ENCODE assay signal across 5 cellular contexts in genomic region chr19:55578761-55579747, GRCh38. TPM values are rescaled to one million over a fixed set of nuclear protein-coding genes. Genes with fewer than 3 reads are reported as not detected.
DNase-seq lines count a peak whose midpoint lies in the region; FAIRE-seq and TF ChIP-seq lines count a peak whose summit lies in the region.

No MANE protein-coding gene starts in this region.

- H3K56ac ChIP-seq in H1 (replicated peaks; ENCODE audit: insufficient read length, low read depth, low read length), result no peak overlapping the region

- peak overlapping the region; percentile 98 for H3K4me3 ChIP-seq in MG63
- H3K4me3 ChIP-seq in H1 (ENCODE audit: extremely low read depth in 1 of 4, insufficient read depth in 2 of 4, low read depth in 3 of 4, low read length in 4 of 4), result peak overlapping the region in 2 of 4 experiments; percentile 73 to 92; a peak in 4 of 8 replicates
- peak overlapping the region; percentile 97 for H3K4me3 ChIP-seq in skeletal muscle satellite cell (ENCODE audit: low read length)

- no peak overlapping the region for H2BK15ac ChIP-seq in H1 (ENCODE audit: low read length)

- no peak overlapping the region for H3K4ac ChIP-seq in H1 (replicated peaks; ENCODE audit: insufficient read length, low read depth, low read length)

- peaks cover 8% of the 10 kb centered on the region; the same call in 1 of the 2 replicates for H3K79me1 ChIP-seq in H1 (ENCODE audit: low read depth, low read length)

- peaks cover 6% of the 10 kb centered on the region; the same call in 1 of the 2 replicates for H3K23me2 ChIP-seq in H1 (ENCODE audit: low read depth, low read length)

- no peak overlapping the region for H3K18ac ChIP-seq in H1 (ENCODE audit: extremely low read depth, low read length)

- H2BK20ac ChIP-seq in H1 (ENCODE audit: low read length), result no peak overlapping the region

- CTCF ChIA-PET in H1 (lab: Charles Lee; ENCODE audit: partially characterized antibody), result interaction anchor here (0.5 kb wide), 1 partner anchor 236 kb away, joined by 3 read pairs; no protein-coding TSS in a partner anchor

- POLR2A ChIA-PET in H1 (lab: Charles Lee; ENCODE audit: partially characterized antibody), result interaction anchor here (0.7 to 2.5 kb wide), 2 partner anchors 26 to 29 kb away, joined by 3 to 7 read pairs; no protein-coding TSS in a partner anchor

- no peak overlapping the region for H4K5ac ChIP-seq in H1 (ENCODE audit: insufficient read length, low read depth, low read length)

- H3K9me3 ChIP-seq in MG63 (no peaks in the 10 kb centered on the region; the same call in 1 of the 2 replicates), H1 (ENCODE audit: insufficient read depth in 2 of 2, low read depth in 1 of 2, low read length in 1 of 2) (no peaks in the 10 kb centered on the region), skeletal muscle satellite cell (replicated peaks; ENCODE audit: low read length) (no peaks in the 10 kb centered on the region)

- H2BK120ac ChIP-seq in H1 (replicated peaks; ENCODE audit: low read depth, low read length), result no peak overlapping the region

- no peak overlapping the region for H3K14ac ChIP-seq in H1 (ENCODE audit: insufficient read length)

- no peak overlapping the region for H2AFZ ChIP-seq in H1 (ENCODE audit: low read length)

- no peak overlapping the region; a peak in 1 of 7 replicates for H3K9ac ChIP-seq in H1 (replicated peaks in 1 of 4; ENCODE audit: extremely low read depth in 1 of 4, low read depth in 3 of 4, low read length in 3 of 4)
- peak overlapping the region; percentile 96 for H3K9ac ChIP-seq in skeletal muscle satellite cell (ENCODE audit: low read depth, low read length)

- no peak for TF ChIP-seq CTCF in H1 (IDR thresholded peaks at IDR 0.05; ENCODE audit: control extremely low read depth in 1 of 3, insufficient read depth in 1 of 3, low read depth in 1 of 3, low read length in 3 of 3)

- no peak for TF ChIP-seq EP300 in H1 (IDR thresholded peaks at IDR 0.05; ENCODE audit: borderline replicate concordance in 1 of 2, low read depth in 2 of 2, low read length in 2 of 2)

- H3K27me3 ChIP-seq in MG63 (no peaks in the 10 kb centered on the region), H1 (replicated peaks in 1 of 4; ENCODE audit: control insufficient read depth in 3 of 4, extremely low read depth in 1 of 4, insufficient read depth in 3 of 4, low read length in 3 of 4) (no peaks in the 10 kb centered on the region), skeletal muscle satellite cell (ENCODE audit: control insufficient read depth, insufficient read depth, low read length) (no peaks in the 10 kb centered on the region)

- no peak overlapping the region for H4K91ac ChIP-seq in H1 (replicated peaks; ENCODE audit: insufficient read length, low read length)

- no peak for DNase-seq in MG63
- no peak for DNase-seq in H1 (ENCODE audit: low read depth in 1 of 2, low spot score in 2 of 2)
- no peak for DNase-seq in NCI-H1105 treated with DMSO at 0.1 percent for 48 hours (lab: John Stamatoyannopoulos, UW)
- DNase-seq in NCI-H2081 (lab: John Stamatoyannopoulos, UW), result no peak

- no peak overlapping the region for H2BK12ac ChIP-seq in H1 (ENCODE audit: low read depth, low read length)

- TF ChIP-seq POLR2A in H1 (IDR thresholded peaks at IDR 0.05; ENCODE audit: control extremely low read depth in 1 of 2, low read depth in 2 of 2, low read length in 2 of 2), result no peak

- no peak overlapping the region for H3K27ac ChIP-seq in H1 (ENCODE audit: low read depth, low read length)

- no peak overlapping the region; the same call in 1 of the 2 replicates for H4K8ac ChIP-seq in H1 (ENCODE audit: extremely low read depth, insufficient read depth, low read length)

- TF ChIP-seq RAD21 in H1 (IDR thresholded peaks at IDR 0.05 in 1 of 2, conservative IDR thresholded peaks at IDR 0.05 in 1 of 2; ENCODE audit: low read depth in 2 of 2, low read length in 2 of 2), result no peak

- H2BK5ac ChIP-seq in H1 (ENCODE audit: low read depth, low read length), result peak overlapping the region; percentile 66; the same call in 1 of the 2 replicates

- H2AK5ac ChIP-seq in H1 (ENCODE audit: low read depth, low read length), result 0 out of 2 replicates have a peak overlapping the region, but pooled peaks have one; percentile 75

- WGBS in H1 (ENCODE audit: extremely low coverage in 1 of 2, insufficient coverage in 1 of 2, insufficient read length in 1 of 2, insufficient replicate concordance in 2 of 2, low coverage in 1 of 2, low lambda C conversion rate in 2 of 2, missing lambda C conversion rate in 1 of 2), 2 experiments, result 99% methylated on average over 16 of the region's 90 CpGs; no CpG with 5 or more reads in 1 of the 2 experiments

- no peaks in the 10 kb centered on the region for H3K4me1 ChIP-seq in H1 (replicated peaks in 1 of 4; ENCODE audit: control insufficient read depth in 3 of 4, insufficient read depth in 4 of 4, low read length in 3 of 4)
- peaks cover 10% of the 10 kb centered on the region for H3K4me1 ChIP-seq in skeletal muscle satellite cell (ENCODE audit: control insufficient read depth, insufficient read depth, low read length)

- H3K4me2 ChIP-seq in H1 (ENCODE audit: insufficient read depth in 1 of 2, low read depth in 2 of 2, low read length in 2 of 2), result peak overlapping the region; percentile 74 to 99
- peak overlapping the region; percentile 99 for H3K4me2 ChIP-seq in skeletal muscle satellite cell (ENCODE audit: low read length)

- FAIRE-seq in H1 (lab: Jason Lieb, UNC), result no peak

- peaks cover 23% of the 10 kb centered on the region for H3K36me3 ChIP-seq in MG63
- H3K36me3 ChIP-seq in H1 (ENCODE audit: control insufficient read depth in 2 of 4, insufficient read depth in 4 of 4, low read length in 3 of 4), result peaks cover 7 to 23% (median 9%) of the 10 kb centered on the region in 4 experiments; a peak in 7 of 8 replicates
- H3K36me3 ChIP-seq in skeletal muscle satellite cell (ENCODE audit: insufficient read depth, low read length), result peaks cover 17% of the 10 kb centered on the region

- H4K20me1 ChIP-seq in H1 (replicated peaks in 1 of 2; ENCODE audit: control insufficient read depth in 1 of 2, insufficient read depth in 2 of 2, low read length in 2 of 2), result peaks cover 0 to 4% of the 10 kb centered on the region in 2 experiments

- H3K23ac ChIP-seq in H1 (ENCODE audit: insufficient read length), result no peak overlapping the region

- H3K79me2 ChIP-seq in H1 (ENCODE audit: control insufficient read depth in 1 of 2, insufficient read depth in 2 of 2, low read length in 2 of 2), result peaks cover 5 to 6% of the 10 kb centered on the region in 2 experiments; a peak in 3 of 4 replicates

RNA-seq across cellular contexts. Expression of gene ZNF579, which starts 1.6 kb away (rescaled TPM):
- 7.2 and 8.6 TPM in 2 replicates for total RNA-seq in MG63 (2014; rRNA removed; shearing (Covaris generic); ENCODE audit: low replicate concordance)
- total RNA-seq in H1 (2021; fragmentation: NEBNext Ultra II Directional; extraction: Animal tissue kit (Norgen Biotek cat#: 25700)), result 18.9 and 19.0 TPM in 2 replicates
- polyA plus RNA-seq in H1 (2011; rRNA removed), result 10.0 and 16.4 TPM in 2 replicates
- polyA plus RNA-seq in H1 (2011; cell fraction: cytosol; rRNA removed), result 10.7 TPM
- polyA plus RNA-seq in H1 (2011; cell fraction: nucleus; rRNA removed), result 17.3 TPM
- polyA plus RNA-seq in H1 (2012, experiment 1 of 2), result 9.1 to 16.9 TPM (median 15.6 TPM) in 4 replicates
- 7.5 TPM for polyA plus RNA-seq in H1 (2012, experiment 2 of 2)
- polyA plus RNA-seq in H1 (2013, experiment 1 of 2), result 22.8 TPM
- polyA plus RNA-seq in H1 (2013, experiment 2 of 2), result 19.2 TPM
- 2.1 and 4.3 TPM in 2 replicates for polyA minus RNA-seq in H1 (2011; rRNA and poly(A)+ RNA removed)
- 9.6 TPM for polyA minus RNA-seq in H1 (2011; cell fraction: cytosol; rRNA and poly(A)+ RNA removed)
- polyA minus RNA-seq in H1 (2011; cell fraction: nucleus; rRNA and poly(A)+ RNA removed), result 14.9 TPM
- 3.7 and 3.8 TPM in 2 replicates for total RNA-seq in skeletal muscle satellite cell (2012; rRNA removed)

RNA-seq across cellular contexts. Expression of gene FIZ1, which starts 20.3 kb away (rescaled TPM):
- 2.9 and 4.0 TPM in 2 replicates for total RNA-seq in MG63 (2014; rRNA removed; shearing (Covaris generic); ENCODE audit: low replicate concordance)
- total RNA-seq in H1 (2021; fragmentation: NEBNext Ultra II Directional; extraction: Animal tissue kit (Norgen Biotek cat#: 25700)), result 17.6 and 18.5 TPM in 2 replicates
- 9.1 and 13.0 TPM in 2 replicates for polyA plus RNA-seq in H1 (2011; rRNA removed)
- 9.1 TPM for polyA plus RNA-seq in H1 (2011; cell fraction: cytosol; rRNA removed)
- 14.5 TPM for polyA plus RNA-seq in H1 (2011; cell fraction: nucleus; rRNA removed)
- polyA plus RNA-seq in H1 (2012, experiment 1 of 2), result 12.0 to 16.3 TPM (median 15.0 TPM) in 4 replicates
- 12.9 TPM for polyA plus RNA-seq in H1 (2012, experiment 2 of 2)
- polyA plus RNA-seq in H1 (2013, experiment 1 of 2), result 11.5 TPM
- 11.4 TPM for polyA plus RNA-seq in H1 (2013, experiment 2 of 2)
- 4.7 and 6.3 TPM in 2 replicates for polyA minus RNA-seq in H1 (2011; rRNA and poly(A)+ RNA removed)
- 7.6 TPM for polyA minus RNA-seq in H1 (2011; cell fraction: cytosol; rRNA and poly(A)+ RNA removed)
- 6.5 TPM for polyA minus RNA-seq in H1 (2011; cell fraction: nucleus; rRNA and poly(A)+ RNA removed)
- 1.3 and 1.5 TPM in 2 replicates for total RNA-seq in skeletal muscle satellite cell (2012; rRNA removed)

RNA-seq across cellular contexts. Expression of gene ZNF524, which starts 21.0 kb away (rescaled TPM):
- total RNA-seq in MG63 (2014; rRNA removed; shearing (Covaris generic); ENCODE audit: low replicate concordance), result 7.9 and 22.4 TPM in 2 replicates
- 4.7 and 5.4 TPM in 2 replicates for total RNA-seq in H1 (2021; fragmentation: NEBNext Ultra II Directional; extraction: Animal tissue kit (Norgen Biotek cat#: 25700))
- 4.4 and 7.0 TPM in 2 replicates for polyA plus RNA-seq in H1 (2011; rRNA removed)
- polyA plus RNA-seq in H1 (2011; cell fraction: cytosol; rRNA removed), result 3.9 TPM
- polyA plus RNA-seq in H1 (2011; cell fraction: nucleus; rRNA removed), result 7.3 TPM
- polyA plus RNA-seq in H1 (2012, experiment 1 of 2), result 1.3 to 4.2 TPM (median 3.6 TPM) in 4 replicates
- polyA plus RNA-seq in H1 (2012, experiment 2 of 2), result 2.7 TPM
- 2.8 TPM for polyA plus RNA-seq in H1 (2013, experiment 1 of 2)
- polyA plus RNA-seq in H1 (2013, experiment 2 of 2), result 3.4 TPM
- polyA minus RNA-seq in H1 (2011; rRNA and poly(A)+ RNA removed), result 0.73 and 0.79 TPM in 2 replicates
- 4.3 TPM for polyA minus RNA-seq in H1 (2011; cell fraction: cytosol; rRNA and poly(A)+ RNA removed)
- polyA minus RNA-seq in H1 (2011; cell fraction: nucleus; rRNA and poly(A)+ RNA removed), result 6.0 TPM
- 7.2 and 9.4 TPM in 2 replicates for total RNA-seq in skeletal muscle satellite cell (2012; rRNA removed)

RNA-seq across cellular contexts. Expression of gene ZNF865, which starts 26.4 kb away (rescaled TPM):
- total RNA-seq in MG63 (2014; rRNA removed; shearing (Covaris generic); ENCODE audit: low replicate concordance), result 0.66 and 0.69 TPM in 2 replicates
- total RNA-seq in H1 (2021; fragmentation: NEBNext Ultra II Directional; extraction: Animal tissue kit (Norgen Biotek cat#: 25700)), result 13.6 and 14.6 TPM in 2 replicates
- 3.5 and 5.9 TPM in 2 replicates for polyA plus RNA-seq in H1 (2011; rRNA removed)
- 3.2 TPM for polyA plus RNA-seq in H1 (2011; cell fraction: cytosol; rRNA removed)
- 5.2 TPM for polyA plus RNA-seq in H1 (2011; cell fraction: nucleus; rRNA removed)
- 4.2 to 8.5 TPM (median 7.3 TPM) in 4 replicates for polyA plus RNA-seq in H1 (2012, experiment 1 of 2)
- polyA plus RNA-seq in H1 (2012, experiment 2 of 2), result 3.5 TPM
- polyA plus RNA-seq in H1 (2013, experiment 1 of 2), result 8.2 TPM
- 8.3 TPM for polyA plus RNA-seq in H1 (2013, experiment 2 of 2)
- 0.49 and 1.1 TPM in 2 replicates for polyA minus RNA-seq in H1 (2011; rRNA and poly(A)+ RNA removed)
- polyA minus RNA-seq in H1 (2011; cell fraction: cytosol; rRNA and poly(A)+ RNA removed), result 6.8 TPM
- polyA minus RNA-seq in H1 (2011; cell fraction: nucleus; rRNA and poly(A)+ RNA removed), result 5.9 TPM
- 1.3 and 1.7 TPM in 2 replicates for total RNA-seq in skeletal muscle satellite cell (2012; rRNA removed)

RNA-seq across cellular contexts. Expression of gene SBK3, which starts 33.7 kb away (rescaled TPM):
- 0.43 TPM in 1 of 2 replicates, not detected in the other for total RNA-seq in MG63 (2014; rRNA removed; shearing (Covaris generic); ENCODE audit: low replicate concordance)
- 0.76 and 0.94 TPM in 2 replicates for total RNA-seq in H1 (2021; fragmentation: NEBNext Ultra II Directional; extraction: Animal tissue kit (Norgen Biotek cat#: 25700))
- polyA plus RNA-seq in H1 (2011; rRNA removed), result 1.5 and 2.8 TPM in 2 replicates
- 1.5 TPM for polyA plus RNA-seq in H1 (2011; cell fraction: cytosol; rRNA removed)
- 2.7 TPM for polyA plus RNA-seq in H1 (2011; cell fraction: nucleus; rRNA removed)
- 0.65 to 1.9 TPM (median 1.5 TPM) in 4 replicates for polyA plus RNA-seq in H1 (2012, experiment 1 of 2)
- 1.1 TPM for polyA plus RNA-seq in H1 (2012, experiment 2 of 2)
- polyA plus RNA-seq in H1 (2013, experiment 1 of 2), result 0.53 TPM
- polyA plus RNA-seq in H1 (2013, experiment 2 of 2), result 0.48 TPM
- 0.28 and 0.37 TPM in 2 replicates for polyA minus RNA-seq in H1 (2011; rRNA and poly(A)+ RNA removed)
- polyA minus RNA-seq in H1 (2011; cell fraction: cytosol; rRNA and poly(A)+ RNA removed), result 1.5 TPM
- polyA minus RNA-seq in H1 (2011; cell fraction: nucleus; rRNA and poly(A)+ RNA removed), result 0.70 TPM
- not detected in 2 replicates for total RNA-seq in skeletal muscle satellite cell (2012; rRNA removed)
